ENCODE assay signal across 8 cellular contexts in the genomic region with DNA sequence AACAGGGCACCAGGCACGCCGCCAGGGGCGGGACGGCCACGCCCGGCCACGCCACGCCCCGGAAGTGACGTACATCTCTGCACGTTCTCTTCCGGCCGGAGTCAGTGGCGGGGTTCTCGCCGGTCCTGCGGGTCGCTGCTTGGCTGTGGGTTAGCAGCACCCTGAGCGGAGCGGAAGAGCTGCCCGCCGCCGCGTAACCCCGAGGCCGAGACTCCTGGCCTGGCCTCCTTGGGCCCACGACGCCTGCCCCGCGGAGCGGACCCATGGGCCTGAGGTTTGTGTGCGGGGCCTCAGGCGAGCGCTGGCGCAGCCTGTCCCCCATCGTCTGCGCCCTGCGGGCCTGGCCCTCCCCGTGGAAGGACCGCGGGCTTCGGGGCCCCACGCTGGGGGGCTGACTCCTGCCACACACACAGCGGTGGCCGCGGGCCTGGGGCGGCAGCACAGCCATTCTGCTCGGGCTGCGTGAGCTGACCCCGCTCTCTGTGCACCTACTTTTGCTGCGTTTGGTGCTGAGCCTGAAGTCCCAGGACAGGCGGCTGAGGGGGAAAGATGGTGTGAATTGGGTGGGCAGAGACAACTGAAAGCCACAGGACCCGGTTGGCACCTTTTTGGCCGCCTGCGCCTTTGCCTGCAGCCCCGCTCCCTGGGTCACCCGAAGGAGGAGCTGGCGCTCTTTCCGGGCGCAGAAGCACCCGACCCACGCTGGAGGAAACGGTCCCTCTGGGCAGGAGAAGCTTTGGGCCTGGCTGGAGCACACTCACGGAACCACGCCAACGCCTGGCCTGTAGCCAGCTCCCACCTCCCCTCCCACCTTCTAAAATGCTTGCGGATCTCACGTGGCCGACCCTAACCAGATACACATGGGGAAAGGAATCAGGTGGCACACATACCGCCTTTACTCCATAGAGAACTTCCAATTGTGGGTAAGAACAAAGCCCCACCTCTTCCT. TPM values are rescaled to one million over a fixed set of nuclear protein-coding genes. Genes with fewer than 3 reads are reported as not detected.
DNase-seq lines count a peak whose midpoint lies in the region; ATAC-seq, FAIRE-seq and TF ChIP-seq lines count a peak whose summit lies in the region.

No MANE protein-coding gene starts in this region.

- peaks cover 20 to 45% (median 38%) of the 10 kb centered on the region in 4 donors for H3K4me1 Mint-ChIP-seq in naive thymus-derived CD8-positive, alpha-beta T cell
- H3K4me1 Mint-ChIP-seq in stimulated activated effector memory CD8-positive, alpha-beta T cell treated with anti-CD3 and anti-CD28 coated beads, Interleukin-12 subunit alpha, Interleukin-12 subunit beta, amount 100 ng/mL, for 72 hours, result peaks cover 54% of the 10 kb centered on the region

- H3K9me3 Mint-ChIP-seq in naive thymus-derived CD8-positive, alpha-beta T cell, result no peaks in the 10 kb centered on the region
- H3K9me3 Mint-ChIP-seq in stimulated activated effector memory CD8-positive, alpha-beta T cell treated with anti-CD3 and anti-CD28 coated beads, Interleukin-12 subunit alpha, Interleukin-12 subunit beta, amount 100 ng/mL, for 72 hours, result peaks cover 2% of the 10 kb centered on the region

- DNase-seq in DMS 273 treated with DMSO at 0.1 percent for 48 hours (lab: John Stamatoyannopoulos, UW), result peak; percentile 34
- peak; percentile 82 for DNase-seq in LHCN-M2 (ENCODE audit: low read depth)
- peak; percentile 87 for DNase-seq in RCC 7860 (ENCODE audit: low spot score)
- peak; percentile 95 to 96 for DNase-seq in activated T-helper 1 cell treated with anti-CD3 and anti-CD28 coated beads, Interleukin-2, amount 50 U/mL, for 16 hours (ENCODE audit: low read depth in 1 of 2, low spot score in 1 of 2)
- peak; percentile 85 for DNase-seq in fibroblast of mammary gland (ENCODE audit: low read depth)
- peak; percentile 90 to 99 (median 96) for DNase-seq in naive thymus-derived CD8-positive, alpha-beta T cell
- peak; percentile 96 to 98 for DNase-seq in stimulated activated effector memory CD8-positive, alpha-beta T cell treated with anti-CD3 and anti-CD28 coated beads, Interleukin-12 subunit alpha, Interleukin-12 subunit beta, amount 100 ng/mL, for 72 hours (ENCODE audit: low spot score in 2 of 2)

- peak overlapping the region; percentile 81 to 91 (median 85) for H3K4me3 Mint-ChIP-seq in naive thymus-derived CD8-positive, alpha-beta T cell
- H3K4me3 Mint-ChIP-seq in stimulated activated effector memory CD8-positive, alpha-beta T cell treated with anti-CD3 and anti-CD28 coated beads, Interleukin-12 subunit alpha, Interleukin-12 subunit beta, amount 100 ng/mL, for 72 hours, result peak overlapping the region; percentile 98

- POLR2A ChIA-PET in naive thymus-derived CD8-positive, alpha-beta T cell (lab: Charles Lee), result interaction anchor here (0.8 to 2.5 kb wide), 13 partner anchors 10 to 398 kb away, joined by 3 to 28 read pairs (median 4); a partner anchor contains a TSS

- FAIRE-seq in RCC 7860 (lab: Jason Lieb, UNC), result no peak

- peak overlapping the region; percentile 73 for H3K4me3 ChIP-seq in fibroblast of mammary gland (ENCODE audit: control insufficient read depth, low read depth, low read length)

- peak overlapping the region; percentile 76 to 95 (median 92) for H3K27ac Mint-ChIP-seq in naive thymus-derived CD8-positive, alpha-beta T cell
- H3K27ac Mint-ChIP-seq in stimulated activated effector memory CD8-positive, alpha-beta T cell treated with anti-CD3 and anti-CD28 coated beads, Interleukin-12 subunit alpha, Interleukin-12 subunit beta, amount 100 ng/mL, for 72 hours, result peak overlapping the region; percentile 94

- H3K27me3 Mint-ChIP-seq in naive thymus-derived CD8-positive, alpha-beta T cell, result no peaks in the 10 kb centered on the region

- H3K36me3 Mint-ChIP-seq in naive thymus-derived CD8-positive, alpha-beta T cell, result peaks cover 0 to 25% (median 2%) of the 10 kb centered on the region in 3 donors
- peaks cover 96% of the 10 kb centered on the region for H3K36me3 Mint-ChIP-seq in stimulated activated effector memory CD8-positive, alpha-beta T cell treated with anti-CD3 and anti-CD28 coated beads, Interleukin-12 subunit alpha, Interleukin-12 subunit beta, amount 100 ng/mL, for 72 hours

- no peak for TF ChIP-seq CTCF in fibroblast of mammary gland (conservative IDR thresholded peaks at IDR 0.05; ENCODE audit: control insufficient read depth, insufficient read depth, low read depth, low read length)

- ATAC-seq in GM21723 (IDR thresholded peaks at IDR 0.05; ENCODE audit: unreplicated experiment), result peak; percentile 34
- peak; percentile 67 to 75 for ATAC-seq in naive thymus-derived CD8-positive, alpha-beta T cell
- ATAC-seq in stimulated activated effector memory CD8-positive, alpha-beta T cell treated with anti-CD3 and anti-CD28 coated beads, Interleukin-12 subunit alpha, Interleukin-12 subunit beta, amount 100 ng/mL, for 72 hours, result peak; percentile 62

RNA-seq across cellular contexts. Expression of a gene that starts 28.1 kb away (rescaled TPM):
- total RNA-seq in LHCN-M2 (2014; rRNA removed), result 23.3 and 33.1 TPM in 2 replicates
- polyA plus RNA-seq in LHCN-M2 (2012), result 24.8 TPM
- 10 to 100 TPM; 46.1 to 47.8 TPM for total RNA-seq in naive thymus-derived CD8-positive, alpha-beta T cell
- 10 to 100 TPM; 10.8 to 31.8 (median 21.8) TPM for polyA plus RNA-seq in naive thymus-derived CD8-positive, alpha-beta T cell

RNA-seq across cellular contexts. Expression of a gene that starts 28.3 kb away (rescaled TPM):
- 4.7 and 6.7 TPM in 2 replicates for total RNA-seq in LHCN-M2 (2014; rRNA removed)
- polyA plus RNA-seq in LHCN-M2 (2012), result 4.6 TPM
- 1 to 10 TPM; 3.7 to 6.0 TPM for total RNA-seq in naive thymus-derived CD8-positive, alpha-beta T cell
- polyA plus RNA-seq in naive thymus-derived CD8-positive, alpha-beta T cell, result 1 to 10 TPM in 1 of 3 donors, under 1 TPM in 2; 0.87 to 1.5 (median 0.90) TPM

Comparison
In these comparisons a context has a peak if more than half of its experiments do, and no peak if none do; other contexts are left out.
1. Peak in every context shown above with its lines: DNase-seq, ATAC-seq and H3K4me3 ChIP-seq.
2. DNase-seq: peak in every context shown above with its lines; median percentile 97 in stimulated activated effector memory CD8-positive, alpha-beta T cell treated with anti-CD3 and anti-CD28 coated beads, Interleukin-12 subunit alpha, Interleukin-12 subunit beta, amount 100 ng/mL, for 72 hours; 96 in activated T-helper 1 cell treated with anti-CD3 and anti-CD28 coated beads, Interleukin-2, amount 50 U/mL, for 16 hours; 96 in naive thymus-derived CD8-positive, alpha-beta T cell; 87 in RCC 7860; 85 in fibroblast of mammary gland; 82 in LHCN-M2; 34 in DMS 273 treated with DMSO at 0.1 percent for 48 hours.